ENCODE assay signal across 20 cellular contexts in the genomic region with DNA sequence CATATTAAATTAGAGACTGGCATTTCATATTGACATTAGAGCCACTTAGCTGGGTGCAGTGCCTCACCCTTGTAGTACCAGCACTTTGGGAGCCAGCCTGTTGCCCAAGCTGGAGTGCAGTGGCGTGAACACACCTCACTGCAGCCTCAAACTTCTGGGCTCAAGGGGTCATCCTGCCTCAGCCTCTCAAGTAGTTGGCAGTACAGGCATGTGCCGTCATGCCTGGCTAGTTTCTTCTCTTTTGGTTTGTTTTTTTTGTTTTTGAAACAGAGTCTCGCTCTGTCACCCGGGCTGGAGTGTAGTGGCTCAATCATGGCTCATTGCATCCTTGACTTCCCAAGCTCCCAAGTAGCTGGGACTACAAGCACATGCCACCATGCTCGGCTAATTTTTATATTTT. TPM values are rescaled to one million over a fixed set of nuclear protein-coding genes. Genes with fewer than 3 reads are reported as not detected.
DNase-seq lines count a peak whose midpoint lies in the region; ATAC-seq, FAIRE-seq and TF ChIP-seq lines count a peak whose summit lies in the region.
"Had no signal": no experiment of that assay in that cellular context is flagged by ENCODE, and none has a peak within 500 bp of the region (broad histone marks: within the 10 kb centered on the region; RNA-seq: fewer than 3 reads in every experiment).

No MANE protein-coding gene starts in this region.

- H3K4me3 ChIP-seq in SU-DHL-6 (ENCODE audit: insufficient read depth, low read length, poor library complexity, severe bottlenecking): no peak overlapping the region
- H3K4me3 ChIP-seq: GM23338 had no signal

- no peaks in the 10 kb centered on the region for H4K20me1 ChIP-seq in SU-DHL-6 (ENCODE audit: low read depth, low read length)

- no peak for TF ChIP-seq CTCF in SU-DHL-6 (IDR thresholded peaks at IDR 0.05; ENCODE audit: insufficient read depth, low read length, poor library complexity, severe bottlenecking)

- H3K9me2 ChIP-seq in SU-DHL-6 (replicated peaks; ENCODE audit: insufficient read depth, low read length): no peaks in the 10 kb centered on the region

- H3K27ac ChIP-seq in SU-DHL-6 (ENCODE audit: low read depth, low read length): no peak overlapping the region

- no peak overlapping the region for H3K9ac ChIP-seq in SU-DHL-6 (ENCODE audit: low read length)

- FAIRE-seq in GM19239 (lab: Jason Lieb, UNC): peak; percentile 49

- H3K79me2 ChIP-seq in SU-DHL-6 (ENCODE audit: insufficient read depth, low read length): no peaks in the 10 kb centered on the region

- H3K27me3 ChIP-seq in SU-DHL-6 (ENCODE audit: low read length): no peaks in the 10 kb centered on the region
- H3K27me3 ChIP-seq: BE2C had no signal

- no peaks in the 10 kb centered on the region for H3K36me3 ChIP-seq in SU-DHL-6 (ENCODE audit: low read length)
- H3K36me3 ChIP-seq: BE2C had no signal

- H2AFZ ChIP-seq in SU-DHL-6 (ENCODE audit: low read depth, low read length, severe bottlenecking): no peak overlapping the region
- H2AFZ ChIP-seq: GM23338 had no signal

- DNase-seq in DMS53 (lab: John Stamatoyannopoulos, UW) (peak; percentile 58), GM19239 (ENCODE audit: insufficient read length, low spot score) (no peak), renal cortical epithelial cell (ENCODE audit: low read depth) (peak; percentile 79), NCI-H2196 (lab: John Stamatoyannopoulos, UW; ENCODE audit: unreplicated experiment) (no peak), HT-29 (ENCODE audit: low spot score) (no peak), GOT3 (lab: John Stamatoyannopoulos, UW) (no peak)
- DNase-seq: BE2C; CD8-positive, alpha-beta memory T cell; DMS153; HFFc6; Kasumi-1; NCI-H187 treated with DMSO at 0.1 percent for 48 hours; NCI-H748 treated with DMSO at 0.1 percent for 48 hours; Right ventricle myocardium superior; T-helper 17 cell had no signal

- H3F3A ChIP-seq in SU-DHL-6 (ENCODE audit: insufficient read depth): no peaks in the 10 kb centered on the region

- ATAC-seq in HG03135 (IDR thresholded peaks at IDR 0.05; ENCODE audit: unreplicated experiment): no peak
- ATAC-seq: GM23338, Panc1, SK-N-SH treated with all-trans-retinoic acid at 6 μM for 48 hours, T-helper 17 cell had no signal

- peak overlapping the region; percentile 2 for H3K4me2 ChIP-seq in SU-DHL-6 (ENCODE audit: low read depth, low read length, poor library complexity, severe bottlenecking)
- H3K4me2 ChIP-seq: GM23338 had no signal

- no peaks in the 10 kb centered on the region for H3K9me3 ChIP-seq in SU-DHL-6 (ENCODE audit: insufficient read depth, low read length)
- H3K9me3 ChIP-seq: BE2C had no signal

RNA-seq across cellular contexts. Expression of gene PPM1E, which starts 8.7 kb away (rescaled TPM):
- total RNA-seq in renal cortical epithelial cell: 0.17 and 0.89 TPM in 2 replicates
- total RNA-seq in HT-29 (2014; rRNA removed; shearing (Covaris generic)): not detected in 2 replicates
- total RNA-seq: CD8-positive, alpha-beta memory T cell; HFFc6; T-helper 17 cell had no signal

Comparison
In these comparisons a context has a peak if more than half of its experiments do, and no peak if none do; other contexts are left out.
1. DNase-seq: peak in DMS53 (single experiment) and renal cortical epithelial cell (single experiment); none in GM19239 (single experiment), NCI-H2196 (single experiment), HT-29 (single experiment) and GOT3 (single experiment).